In the genomic region with DNA sequence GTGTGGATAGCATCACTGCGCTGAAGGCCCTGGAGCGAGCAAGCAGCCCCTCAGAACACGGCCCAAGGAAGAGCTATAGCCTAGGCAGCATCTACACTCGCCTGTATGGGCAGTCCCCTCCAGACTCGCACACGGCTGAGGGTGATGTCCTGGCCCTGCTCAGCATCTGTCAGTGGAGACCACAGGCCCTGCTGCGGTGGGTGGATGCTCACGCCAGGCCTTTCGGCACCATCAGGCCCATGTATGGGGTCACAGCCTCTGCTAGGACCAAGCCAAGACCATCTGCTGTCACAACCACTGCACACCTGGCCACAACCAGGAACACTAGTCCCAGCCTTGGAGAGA, we compare ENCODE assay signal across 8 cellular contexts. TPM values are rescaled to one million over a fixed set of nuclear protein-coding genes. Genes with fewer than 3 reads are reported as not detected.
DNase-seq lines count a peak whose midpoint lies in the region; ATAC-seq and TF ChIP-seq lines count a peak whose summit lies in the region.

No MANE protein-coding gene starts in this region.

- POLR2A ChIA-PET in PC-9 (lab: Charles Lee; ENCODE audit: unreplicated experiment): no interaction called here

- H3K4me1 ChIP-seq in PC-9 (replicated peaks; ENCODE audit: insufficient read depth): peaks cover 24% of the 10 kb centered on the region
- peaks cover 24 to 44% of the 10 kb centered on the region in 2 donors for H3K4me1 ChIP-seq in esophagus (ENCODE audit: control insufficient read depth in 2 of 2, insufficient read depth in 2 of 2, low read length in 1 of 2)

- no peaks in the 10 kb centered on the region for H3K27me3 ChIP-seq in GM06990 (replicated peaks; ENCODE audit: control insufficient read depth, insufficient read depth, low read length)
- no peaks in the 10 kb centered on the region for H3K27me3 ChIP-seq in PC-9 (ENCODE audit: insufficient read depth, low read depth)
- H3K27me3 ChIP-seq in esophagus (ENCODE audit: control insufficient read depth in 1 of 2, insufficient read depth in 2 of 2, low read length in 2 of 2): no peaks in the 10 kb centered on the region

- intact Hi-C loops in PC-9 (cut with micrococcal nuclease; ENCODE audit: unreplicated experiment): loop anchor here (5.0 kb wide), 1 partner anchor 130 kb away; a partner anchor contains a TSS

- DNase-seq in GM06990 (ENCODE audit: extremely low read depth, insufficient read length): no peak
- DNase-seq in PC-9: no peak
- DNase-seq in retinal pigment epithelial cell (ENCODE audit: low read depth): no peak
- DNase-seq in GDM1 (lab: John Stamatoyannopoulos, UW): no peak
- DNase-seq in NCI-H2171 (lab: John Stamatoyannopoulos, UW): no peak

- WGBS in esophagus, 2 donors: 42 to 57% methylated on average over 8 to 9 of the region's 9 CpGs

- no peak overlapping the region for H2AFZ ChIP-seq in PC-9

- H3K36me3 ChIP-seq in GM06990 (ENCODE audit: control insufficient read depth, insufficient read depth, low read length) (peaks cover 29% of the 10 kb centered on the region), PC-9 (ENCODE audit: low read depth) (no peaks in the 10 kb centered on the region), esophagus (ENCODE audit: control insufficient read depth in 2 of 2, insufficient read depth in 2 of 2, low read length in 1 of 2) (peaks cover 13 to 28% of the 10 kb centered on the region in 2 donors)

- peak overlapping the region; percentile 72 for H3K4me3 ChIP-seq in GM06990 (replicated peaks; ENCODE audit: low read depth, low read length)
- peak overlapping the region; percentile 63; the same call in 1 of the 2 replicates for H3K4me3 ChIP-seq in PC-9
- H3K4me3 ChIP-seq in esophagus (ENCODE audit: low read depth in 1 of 2, low read length in 2 of 2): peak overlapping the region; percentile 46 to 53
- H3K4me3 ChIP-seq in retinal pigment epithelial cell (ENCODE audit: low read length): peak overlapping the region; percentile 45

- H3F3A ChIP-seq in PC-9 (ENCODE audit: insufficient read depth, low read depth): peaks cover 5% of the 10 kb centered on the region; the same call in 1 of the 2 replicates

- TF ChIP-seq CTCF in GM06990 (IDR thresholded peaks at IDR 0.05; ENCODE audit: insufficient read depth, low read length, poor library complexity, severe bottlenecking): no peak
- no peak for TF ChIP-seq CTCF in PC-9 (conservative IDR thresholded peaks at IDR 0.05)
- TF ChIP-seq CTCF in retinal pigment epithelial cell (conservative IDR thresholded peaks at IDR 0.05; ENCODE audit: low read depth, low read length): no peak

- CTCF ChIA-PET in PC-9 (lab: Charles Lee): interaction anchor here (1.3 kb wide), 1 partner anchor 40 kb away, joined by 4 read pairs; no protein-coding TSS in a partner anchor

- no TSS peak for BruUV-seq in PC-9 (replicated peaks; lab: Mats Ljungman, UMichigan)

- peaks cover 31% of the 10 kb centered on the region for H3K79me2 ChIP-seq in PC-9 (ENCODE audit: low read depth)

- H4K20me1 ChIP-seq in PC-9 (ENCODE audit: insufficient read depth): no peaks in the 10 kb centered on the region

- H3K27ac ChIP-seq in PC-9 (no peak overlapping the region), esophagus (ENCODE audit: low read depth in 2 of 2, low read length in 1 of 2) (peak overlapping the region; percentile 99 to 100)

- H3K9me3 ChIP-seq in PC-9 (ENCODE audit: insufficient read depth, low read depth): no peaks in the 10 kb centered on the region
- H3K9me3 ChIP-seq in esophagus (ENCODE audit: control insufficient read depth in 2 of 2, insufficient read depth in 1 of 2, low read depth in 1 of 2, low read length in 1 of 2): no peaks in the 10 kb centered on the region

- ATAC-seq in HG03045 (IDR thresholded peaks at IDR 0.05; ENCODE audit: unreplicated experiment) (no peak), esophagus mucosa (no peak)

- H3K4me2 ChIP-seq in PC-9: peak overlapping the region; percentile 93

- H3K9me2 ChIP-seq in PC-9 (ENCODE audit: insufficient read depth): no peaks in the 10 kb centered on the region

RNA-seq across cellular contexts. Expression of a gene that starts 20.5 kb away (rescaled TPM):
- total RNA-seq in PC-9 (2021) (6.9 and 8.5 TPM in 2 replicates), esophagus mucosa (6.3 TPM)
- 1 to 10 TPM; 4.9 to 5.7 TPM for polyA plus RNA-seq in esophagus

RNA-seq across cellular contexts. Expression of a gene that starts 27.0 kb away (rescaled TPM):
- total RNA-seq in PC-9 (2021) (235 and 314 TPM in 2 replicates), esophagus mucosa (244 TPM)
- 100 to 1,000 TPM; 364 to 613 TPM for polyA plus RNA-seq in esophagus

RNA-seq across cellular contexts. Expression of a gene that starts 27.2 kb away (rescaled TPM):
- total RNA-seq in PC-9 (2021) (28.5 and 35.4 TPM in 2 replicates), esophagus mucosa (15.3 TPM)
- polyA plus RNA-seq in esophagus: 10 to 100 TPM in 1 of 2 donors, 1 to 10 TPM in 1; 7.0 to 15.5 TPM

RNA-seq across cellular contexts. Expression of a gene that starts 36.9 kb away (rescaled TPM):
- 133 and 141 TPM in 2 replicates for total RNA-seq in PC-9 (2021)
- 10 to 100 TPM; 54.0 to 94.9 TPM for polyA plus RNA-seq in esophagus
- total RNA-seq in esophagus mucosa: 210 TPM

RNA-seq across cellular contexts. Expression of a gene that starts 37.2 kb away (rescaled TPM):
- total RNA-seq in PC-9 (2021) (97.7 and 120 TPM in 2 replicates), esophagus mucosa (62.0 TPM)
- 100 to 1,000 TPM in 1 of 2 donors, 10 to 100 TPM in 1; 73.4 to 298 TPM for polyA plus RNA-seq in esophagus
